ENCODE assay signal across 9 cellular contexts in the genomic region with DNA sequence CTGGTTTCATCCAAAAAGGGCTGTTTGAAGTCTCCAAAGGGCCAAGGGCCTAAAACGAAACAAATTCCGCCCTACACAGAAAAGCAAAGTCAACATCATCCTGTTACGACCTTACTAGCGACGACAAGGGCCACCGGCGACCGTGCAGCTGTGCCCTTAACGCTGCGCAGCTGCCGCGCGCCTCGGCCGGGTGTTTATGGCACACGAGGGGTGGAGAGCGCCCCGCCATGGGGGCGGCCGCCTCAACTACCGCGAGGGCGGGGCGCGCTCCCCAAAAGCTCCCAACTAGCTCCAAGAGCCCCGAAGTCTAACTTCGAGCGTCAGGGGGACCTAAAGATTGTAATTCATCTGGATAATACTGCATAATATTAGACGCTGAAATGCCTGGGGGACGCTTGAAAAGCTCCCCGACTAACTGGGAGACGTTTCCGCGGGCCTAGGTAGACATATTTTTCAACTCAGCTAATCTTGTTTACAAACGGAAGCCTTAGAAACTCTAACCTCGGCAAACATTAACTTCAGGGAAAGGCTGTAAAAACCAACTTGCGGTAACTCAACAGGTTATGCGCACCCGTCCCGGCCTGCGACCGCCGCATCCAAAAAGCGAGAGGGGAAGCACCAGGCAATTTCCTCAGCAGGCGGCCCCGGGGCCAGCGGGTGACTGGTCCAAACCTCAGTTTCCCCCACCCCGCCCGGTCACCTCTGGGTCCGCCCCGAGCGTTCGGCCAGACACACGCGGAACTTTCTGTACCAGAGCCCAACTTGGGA. TPM values are rescaled to one million over a fixed set of nuclear protein-coding genes. Genes with fewer than 3 reads are reported as not detected.
DNase-seq lines count a peak whose midpoint lies in the region; ATAC-seq, FAIRE-seq and TF ChIP-seq lines count a peak whose summit lies in the region.
"Had no signal": no experiment of that assay in that cellular context is flagged by ENCODE, and none has a peak within 500 bp of the region (broad histone marks: within the 10 kb centered on the region; RNA-seq: fewer than 3 reads in every experiment).

No MANE protein-coding gene starts in this region.

- H2AFZ ChIP-seq in H1 (ENCODE audit: low read length): no peak overlapping the region

- CTCF ChIA-PET in activated CD8-positive, alpha-beta T cell treated with anti-CD3 and anti-CD28 coated beads, Interleukin-2, amount 10 ng/mL, durations not matched to agents 7 days and 5 days (lab: Charles Lee): interaction anchor here (0.7 to 2.6 kb wide), 21 partner anchors 15 to 164 kb away, joined by 3 to 20 read pairs (median 5); no protein-coding TSS in a partner anchor
- CTCF ChIA-PET in H1 (lab: Charles Lee; ENCODE audit: partially characterized antibody): interaction anchor here (0.6 to 1.2 kb wide), 4 partner anchors 40 to 332 kb away, joined by 3 to 10 read pairs (median 3); no protein-coding TSS in a partner anchor

- H3K23me2 ChIP-seq in H1 (ENCODE audit: low read depth, low read length): peaks cover 16% of the 10 kb centered on the region; the same call in 1 of the 2 replicates

- ATAC-seq in GM18873 (IDR thresholded peaks at IDR 0.05; ENCODE audit: low FRiP score, unreplicated experiment) (peak; percentile 69), HG03139 (IDR thresholded peaks at IDR 0.05; ENCODE audit: unreplicated experiment) (peak; percentile 56)
- ATAC-seq in activated CD8-positive, alpha-beta T cell treated with anti-CD3 and anti-CD28 coated beads, Interleukin-2, amount 10 ng/mL, durations not matched to agents 7 days and 5 days: peak; percentile 61

- no peak overlapping the region for H3K23ac ChIP-seq in H1 (ENCODE audit: insufficient read length)

- no peak overlapping the region for H3K14ac ChIP-seq in H1 (ENCODE audit: insufficient read length)

- peak overlapping the region; percentile 42 to 85 (median 80) for H3K9ac ChIP-seq in H1 (replicated peaks in 1 of 4; ENCODE audit: extremely low read depth in 1 of 4, low read depth in 3 of 4, low read length in 3 of 4)

- no peak overlapping the region; the same call in 1 of the 2 replicates for H2AK5ac ChIP-seq in H1 (ENCODE audit: low read depth, low read length)

- no peak overlapping the region for H2BK120ac ChIP-seq in H1 (replicated peaks; ENCODE audit: low read depth, low read length)

- H2BK5ac ChIP-seq in H1 (ENCODE audit: low read depth, low read length): peak overlapping the region; percentile 36; the same call in 1 of the 2 replicates

- H3K9me3 Mint-ChIP-seq in activated CD8-positive, alpha-beta T cell treated with anti-CD3 and anti-CD28 coated beads, Interleukin-2, amount 10 ng/mL, durations not matched to agents 7 days and 5 days (ENCODE audit: insufficient read depth): no peaks in the 10 kb centered on the region

- WGBS in H1 (ENCODE audit: extremely low coverage in 1 of 2, insufficient coverage in 1 of 2, insufficient read length in 1 of 2, insufficient replicate concordance in 2 of 2, low coverage in 1 of 2, low lambda C conversion rate in 2 of 2, missing lambda C conversion rate in 1 of 2), 2 experiments: 1% methylated on average over 47 of the region's 55 CpGs; no CpG with 5 or more reads in 1 of the 2 experiments

- DNase-seq in AG20443 (ENCODE audit: low spot score): peak; percentile 70
- peak; percentile 91 for DNase-seq in NCI-H526 treated with DMSO at 0.1 percent for 48 hours (lab: John Stamatoyannopoulos, UW)
- DNase-seq in activated CD8-positive, alpha-beta T cell treated with anti-CD3 and anti-CD28 coated beads, Interleukin-2, amount 10 ng/mL, durations not matched to agents 7 days and 5 days: peak; percentile 87
- DNase-seq in H1 (ENCODE audit: low read depth in 1 of 2, low spot score in 2 of 2): peak in 1 of 2 experiments; percentile 72
- peak; percentile 50 for DNase-seq in middle frontal gyrus (ENCODE audit: extremely low spot score, low spot score)
- DNase-seq in stimulated activated CD8-positive, alpha-beta memory T cell treated with anti-CD3 and anti-CD28 coated beads, Interleukin-4, amount 100 ng/mL, for 1 hour (ENCODE audit: low read depth in 2 of 2, low spot score in 1 of 2): peak; percentile 31 to 54

- TF ChIP-seq RAD21 in H1 (IDR thresholded peaks at IDR 0.05 in 1 of 2, conservative IDR thresholded peaks at IDR 0.05 in 1 of 2; ENCODE audit: low read depth in 2 of 2, low read length in 2 of 2): no peak

- H2BK15ac ChIP-seq in H1 (ENCODE audit: low read length): no peak overlapping the region

- H3K4me3 ChIP-seq in H1 (ENCODE audit: extremely low read depth in 1 of 4, insufficient read depth in 2 of 4, low read depth in 3 of 4, low read length in 4 of 4): peak overlapping the region; percentile 72 to 84 (median 78)

- POLR2A ChIA-PET in activated CD8-positive, alpha-beta T cell treated with anti-CD3 and anti-CD28 coated beads, Interleukin-2, amount 10 ng/mL, durations not matched to agents 7 days and 5 days (lab: Charles Lee): interaction anchor here (0.8 to 1.9 kb wide), 11 partner anchors 14 to 134 kb away, joined by 3 to 7 read pairs (median 4); a partner anchor contains a TSS
- POLR2A ChIA-PET in H1 (lab: Charles Lee; ENCODE audit: partially characterized antibody): interaction anchor here (0.9 to 1.3 kb wide), 5 partner anchors 9 to 76 kb away, joined by 3 to 8 read pairs (median 4); no protein-coding TSS in a partner anchor

- H3K79me2 ChIP-seq in H1 (ENCODE audit: control insufficient read depth in 1 of 2, insufficient read depth in 2 of 2, low read length in 2 of 2): peaks cover 0 to 39% of the 10 kb centered on the region in 2 experiments; a peak in 2 of 4 replicates

- no peak overlapping the region for H3K4ac ChIP-seq in H1 (replicated peaks; ENCODE audit: insufficient read length, low read depth, low read length)

- peak overlapping the region; percentile 96 for H4K8ac ChIP-seq in H1 (ENCODE audit: extremely low read depth, insufficient read depth, low read length)

- peak overlapping the region; percentile 92 for H3K27ac Mint-ChIP-seq in activated CD8-positive, alpha-beta T cell treated with anti-CD3 and anti-CD28 coated beads, Interleukin-2, amount 10 ng/mL, durations not matched to agents 7 days and 5 days

- H2BK12ac ChIP-seq in H1 (ENCODE audit: low read depth, low read length): no peak overlapping the region

- H3K36me3 Mint-ChIP-seq in activated CD8-positive, alpha-beta T cell treated with anti-CD3 and anti-CD28 coated beads, Interleukin-2, amount 10 ng/mL, durations not matched to agents 7 days and 5 days (ENCODE audit: low read depth): peaks cover 50% of the 10 kb centered on the region

- H3K27me3 ChIP-seq in H1 (replicated peaks in 1 of 4; ENCODE audit: control insufficient read depth in 3 of 4, extremely low read depth in 1 of 4, insufficient read depth in 3 of 4, low read length in 3 of 4): peaks cover 0 to 15% (median 3%) of the 10 kb centered on the region in 4 experiments; a peak in 4 of 7 replicates

- peak overlapping the region; percentile 37 for H3K56ac ChIP-seq in H1 (replicated peaks; ENCODE audit: insufficient read length, low read depth, low read length)

- peak overlapping the region; percentile 60; the same call in 1 of the 2 replicates for H3K27ac ChIP-seq in H1 (ENCODE audit: low read depth, low read length)

- H3K4me1 Mint-ChIP-seq in activated CD8-positive, alpha-beta T cell treated with anti-CD3 and anti-CD28 coated beads, Interleukin-2, amount 10 ng/mL, durations not matched to agents 7 days and 5 days (ENCODE audit: low read depth): peaks cover 77% of the 10 kb centered on the region

- no peak overlapping the region for H2BK20ac ChIP-seq in H1 (ENCODE audit: low read length)

- TF ChIP-seq CTCF in H1 (IDR thresholded peaks at IDR 0.05; ENCODE audit: control extremely low read depth in 1 of 3, insufficient read depth in 1 of 3, low read depth in 1 of 3, low read length in 3 of 3): no peak

- H3K4me3 Mint-ChIP-seq in activated CD8-positive, alpha-beta T cell treated with anti-CD3 and anti-CD28 coated beads, Interleukin-2, amount 10 ng/mL, durations not matched to agents 7 days and 5 days: peak overlapping the region; percentile 97

- H4K20me1 ChIP-seq in H1 (replicated peaks in 1 of 2; ENCODE audit: control insufficient read depth in 1 of 2, insufficient read depth in 2 of 2, low read length in 2 of 2): peaks cover 12 to 15% of the 10 kb centered on the region in 2 experiments

- H3K79me1 ChIP-seq in H1 (ENCODE audit: low read depth, low read length): no peaks in the 10 kb centered on the region

- peaks cover 0 to 5% (median 2%) of the 10 kb centered on the region in 4 experiments; a peak in 2 of 8 replicates for H3K36me3 ChIP-seq in H1 (ENCODE audit: control insufficient read depth in 2 of 4, insufficient read depth in 4 of 4, low read length in 3 of 4)

- H3K4me2 ChIP-seq in H1 (ENCODE audit: insufficient read depth in 1 of 2, low read depth in 2 of 2, low read length in 2 of 2): peak overlapping the region; percentile 74 to 78

- H4K91ac ChIP-seq in H1 (replicated peaks; ENCODE audit: insufficient read length, low read length): no peak overlapping the region

- no peak for FAIRE-seq in H1 (lab: Jason Lieb, UNC)
- FAIRE-seq: endometrium had no signal

- H3K18ac ChIP-seq in H1 (ENCODE audit: extremely low read depth, low read length): peak overlapping the region; percentile 25; the same call in 1 of the 2 replicates

- no peaks in the 10 kb centered on the region for H3K9me3 ChIP-seq in H1 (ENCODE audit: insufficient read depth in 2 of 2, low read depth in 1 of 2, low read length in 1 of 2)

- H3K27me3 Mint-ChIP-seq in activated CD8-positive, alpha-beta T cell treated with anti-CD3 and anti-CD28 coated beads, Interleukin-2, amount 10 ng/mL, durations not matched to agents 7 days and 5 days (ENCODE audit: low read depth): no peaks in the 10 kb centered on the region

- peak overlapping the region; percentile 37 for H4K5ac ChIP-seq in H1 (ENCODE audit: insufficient read length, low read depth, low read length)

- TF ChIP-seq EP300 in H1 (IDR thresholded peaks at IDR 0.05; ENCODE audit: borderline replicate concordance in 1 of 2, low read depth in 2 of 2, low read length in 2 of 2): no peak

- no peak for TF ChIP-seq POLR2A in H1 (IDR thresholded peaks at IDR 0.05; ENCODE audit: control extremely low read depth in 1 of 2, low read depth in 2 of 2, low read length in 2 of 2)

- peaks cover 3 to 23% (median 16%) of the 10 kb centered on the region in 4 experiments; a peak in 4 of 7 replicates for H3K4me1 ChIP-seq in H1 (replicated peaks in 1 of 4; ENCODE audit: control insufficient read depth in 3 of 4, insufficient read depth in 4 of 4, low read length in 3 of 4)

RNA-seq across cellular contexts. Expression of a gene that starts 0.7 kb away (rescaled TPM):
- 100 to 1,000 TPM; 434 to 461 TPM for total RNA-seq in activated CD8-positive, alpha-beta T cell treated with anti-CD3 and anti-CD28 coated beads, Interleukin-2, amount 10 ng/mL, durations not matched to agents 7 days and 5 days
- total RNA-seq in H1 (2021; fragmentation: NEBNext Ultra II Directional; extraction: Animal tissue kit (Norgen Biotek cat#: 25700)): 80.1 and 82.3 TPM in 2 replicates
- 25.4 and 75.5 TPM in 2 replicates for polyA plus RNA-seq in H1 (2011; rRNA removed)
- 60.1 TPM for polyA plus RNA-seq in H1 (2011; cell fraction: cytosol; rRNA removed)
- 52.9 TPM for polyA plus RNA-seq in H1 (2011; cell fraction: nucleus; rRNA removed)
- 63.1 to 79.7 TPM (median 72.2 TPM) in 4 replicates for polyA plus RNA-seq in H1 (2012, experiment 1 of 2)
- 6.1 TPM for polyA plus RNA-seq in H1 (2012, experiment 2 of 2)
- polyA plus RNA-seq in H1 (2013, experiment 1 of 2): 39.8 TPM
- 45.5 TPM for polyA plus RNA-seq in H1 (2013, experiment 2 of 2)
- polyA minus RNA-seq in H1 (2011; rRNA and poly(A)+ RNA removed): 124 and 302 TPM in 2 replicates
- polyA minus RNA-seq in H1 (2011; cell fraction: cytosol; rRNA and poly(A)+ RNA removed): 79.0 TPM
- polyA minus RNA-seq in H1 (2011; cell fraction: nucleus; rRNA and poly(A)+ RNA removed): 301 TPM
